Comparison of ENCODE assay signal across 22 cellular contexts in the genomic region with DNA sequence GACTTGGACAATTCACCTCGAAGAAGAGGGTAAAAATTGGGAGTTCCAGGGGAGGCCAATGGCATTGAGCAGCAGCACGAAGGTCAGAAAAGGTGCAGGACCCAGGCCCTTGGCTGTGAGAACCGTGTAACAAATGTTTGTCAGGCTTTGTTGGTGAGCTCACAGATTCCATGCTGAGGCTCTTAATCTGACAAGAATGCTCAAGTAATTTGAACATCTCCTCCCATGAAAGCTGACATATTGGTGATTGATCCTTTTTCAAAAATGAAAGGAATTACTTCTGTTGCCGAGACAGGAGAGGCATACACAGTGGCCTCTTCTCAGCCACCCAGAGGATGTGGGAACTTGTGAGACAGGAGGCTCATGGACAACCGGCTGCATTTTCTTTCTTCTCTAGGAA. TPM values are rescaled to one million over a fixed set of nuclear protein-coding genes. Genes with fewer than 3 reads are reported as not detected.
"Had no signal": no experiment of that assay in that cellular context is flagged by ENCODE, and none has a peak within 500 bp of the region (broad histone marks: within the 10 kb centered on the region; RNA-seq: fewer than 3 reads in every experiment).

No MANE protein-coding gene starts in this region.

- H3K36me3 ChIP-seq: gastrocnemius medialis, ovary, suprapubic skin, thyroid gland, uterus had no signal

- H3K27ac Mint-ChIP-seq: naive thymus-derived CD4-positive, alpha-beta T cell; nephron progenitor cell; stimulated activated effector memory CD8-positive, alpha-beta T cell treated with anti-CD3 and anti-CD28 coated beads, Interleukin-12 subunit alpha, Interleukin-12 subunit beta, amount 100 ng/mL, for 72 hours had no signal

- H3K9me3 ChIP-seq: gastrocnemius medialis, ovary, suprapubic skin, thyroid gland, upper lobe of left lung, uterus had no signal

- H3K27ac ChIP-seq: coronary artery, gastrocnemius medialis, heart right ventricle, ovary, suprapubic skin, thyroid gland, upper lobe of left lung, uterus had no signal

- H3K4me3 Mint-ChIP-seq: naive thymus-derived CD4-positive, alpha-beta T cell; nephron progenitor cell; stimulated activated effector memory CD8-positive, alpha-beta T cell treated with anti-CD3 and anti-CD28 coated beads, Interleukin-12 subunit alpha, Interleukin-12 subunit beta, amount 100 ng/mL, for 72 hours had no signal

- H3K4me1 ChIP-seq: suprapubic skin had no signal

- H3K27me3 ChIP-seq: gastrocnemius medialis, heart right ventricle, ovary, suprapubic skin, thyroid gland, upper lobe of left lung, uterus had no signal

- ATAC-seq: esophagus mucosa; gastrocnemius medialis; heart right ventricle; left lobe of liver; naive thymus-derived CD4-positive, alpha-beta T cell; right cardiac atrium; stimulated activated effector memory CD8-positive, alpha-beta T cell treated with anti-CD3 and anti-CD28 coated beads, Interleukin-12 subunit alpha, Interleukin-12 subunit beta, amount 100 ng/mL, for 72 hours; stimulated activated naive CD8-positive, alpha-beta T cell treated with anti-CD3 and anti-CD28 coated beads, Interleukin-15, Interleukin-2, amounts not matched to agents 100 U/mL and 50 U/mL, for 24 hours had no signal

- H3K4me1 Mint-ChIP-seq: naive thymus-derived CD4-positive, alpha-beta T cell; stimulated activated effector memory CD8-positive, alpha-beta T cell treated with anti-CD3 and anti-CD28 coated beads, Interleukin-12 subunit alpha, Interleukin-12 subunit beta, amount 100 ng/mL, for 72 hours had no signal

- H3K4me3 ChIP-seq: coronary artery, gastrocnemius medialis, heart right ventricle, ovary, suprapubic skin, thyroid gland, upper lobe of left lung, uterus had no signal

- H3K36me3 Mint-ChIP-seq: naive thymus-derived CD4-positive, alpha-beta T cell; stimulated activated effector memory CD8-positive, alpha-beta T cell treated with anti-CD3 and anti-CD28 coated beads, Interleukin-12 subunit alpha, Interleukin-12 subunit beta, amount 100 ng/mL, for 72 hours had no signal

- H3K9me3 Mint-ChIP-seq: stimulated activated effector memory CD8-positive, alpha-beta T cell treated with anti-CD3 and anti-CD28 coated beads, Interleukin-12 subunit alpha, Interleukin-12 subunit beta, amount 100 ng/mL, for 72 hours had no signal

- DNase-seq: effector CD4-positive, alpha-beta T cell; gastrocnemius medialis; heart right ventricle; hypothalamus; islet precursor cell; mammary epithelial cell; midbrain; naive thymus-derived CD4-positive, alpha-beta T cell; nephron progenitor cell; ovary; right cardiac atrium; stimulated activated CD4-positive, alpha-beta T cell treated with anti-CD3 and anti-CD28 coated beads, Interleukin-4, amount 100 ng/mL, for 1 hour; stimulated activated CD8-positive, alpha-beta memory T cell treated with anti-CD3 and anti-CD28 coated beads, Interleukin-4, amount 100 ng/mL, for 48 hours; stimulated activated naive CD8-positive, alpha-beta T cell treated with anti-CD3 and anti-CD28 coated beads, Interleukin-15, Interleukin-2, amounts not matched to agents 100 U/mL and 50 U/mL, for 24 hours; thyroid gland; upper lobe of left lung; uterus had no signal

RNA-seq across cellular contexts. Expression of a gene that starts 11.6 kb away (rescaled TPM):
- polyA plus RNA-seq: naive thymus-derived CD4-positive, alpha-beta T cell had no signal
